Comparison of ENCODE assay signal across 8 cellular contexts in genomic region chrX:51803833-51804232, GRCh38.
DNase-seq lines count a peak whose midpoint lies in the region; ATAC-seq, FAIRE-seq and TF ChIP-seq lines count a peak whose summit lies in the region.

No MANE protein-coding gene starts in this region.

- intact Hi-C loops in kidney (cut with DNase I) = no loop called here

- H3K4me1 Mint-ChIP-seq in activated naive CD4-positive, alpha-beta T cell treated with anti-CD3 and anti-CD28 coated beads, Interleukin-2, amount 50 U/mL, for 24 hours = peaks cover 27% of the 10 kb centered on the region
- H3K4me1 Mint-ChIP-seq in activated naive CD8-positive, alpha-beta T cell treated with anti-CD3 and anti-CD28 coated beads, Interleukin-2, amount 50 U/mL, for 24 hours = peaks cover 23% of the 10 kb centered on the region

- WGBS in thymus = 89% methylated on average over 3 of the region's 3 CpGs

- H3K9me3 ChIP-seq in kidney (ENCODE audit: control insufficient read depth in 1 of 2, low read length in 2 of 2) (no peaks in the 10 kb centered on the region), thymus (ENCODE audit: control insufficient read depth) (no peaks in the 10 kb centered on the region)

- peak overlapping the region; percentile 95 for H3K4me3 Mint-ChIP-seq in activated naive CD4-positive, alpha-beta T cell treated with anti-CD3 and anti-CD28 coated beads, Interleukin-2, amount 50 U/mL, for 24 hours
- H3K4me3 Mint-ChIP-seq in activated naive CD8-positive, alpha-beta T cell treated with anti-CD3 and anti-CD28 coated beads, Interleukin-2, amount 50 U/mL, for 24 hours = peak overlapping the region; percentile 99

- H3K36me3 ChIP-seq in kidney (ENCODE audit: control insufficient read depth in 1 of 2, insufficient read depth in 2 of 2, low read length in 2 of 2) = no peaks in the 10 kb centered on the region
- no peaks in the 10 kb centered on the region for H3K36me3 ChIP-seq in thymus (ENCODE audit: control insufficient read depth, insufficient read depth)

- no peak overlapping the region for H3K27ac Mint-ChIP-seq in activated naive CD4-positive, alpha-beta T cell treated with anti-CD3 and anti-CD28 coated beads, Interleukin-2, amount 50 U/mL, for 24 hours
- H3K27ac Mint-ChIP-seq in activated naive CD8-positive, alpha-beta T cell treated with anti-CD3 and anti-CD28 coated beads, Interleukin-2, amount 50 U/mL, for 24 hours = no peak overlapping the region

- no peak for TF ChIP-seq CTCF in kidney (IDR thresholded peaks at IDR 0.05; ENCODE audit: borderline replicate concordance, extremely low read depth, insufficient read depth)

- H3K4me3 ChIP-seq in kidney (ENCODE audit: low read length in 2 of 2) (peak overlapping the region; percentile 85 to 92), thymus (ENCODE audit: low read length) (peak overlapping the region; percentile 66)

- peak; percentile 53 for FAIRE-seq in kidney (lab: Jason Lieb, UNC)

- H3K9me3 Mint-ChIP-seq in activated naive CD4-positive, alpha-beta T cell treated with anti-CD3 and anti-CD28 coated beads, Interleukin-2, amount 50 U/mL, for 24 hours = no peaks in the 10 kb centered on the region
- no peaks in the 10 kb centered on the region for H3K9me3 Mint-ChIP-seq in activated naive CD8-positive, alpha-beta T cell treated with anti-CD3 and anti-CD28 coated beads, Interleukin-2, amount 50 U/mL, for 24 hours

- H3K9ac ChIP-seq in kidney (ENCODE audit: low read length in 2 of 2) = no peak overlapping the region

- peaks cover 5% of the 10 kb centered on the region for H3K36me3 Mint-ChIP-seq in activated naive CD4-positive, alpha-beta T cell treated with anti-CD3 and anti-CD28 coated beads, Interleukin-2, amount 50 U/mL, for 24 hours
- peaks cover 7% of the 10 kb centered on the region for H3K36me3 Mint-ChIP-seq in activated naive CD8-positive, alpha-beta T cell treated with anti-CD3 and anti-CD28 coated beads, Interleukin-2, amount 50 U/mL, for 24 hours (ENCODE audit: low read depth)

- H3K4me1 ChIP-seq in kidney (ENCODE audit: control insufficient read depth in 1 of 2, insufficient read depth in 1 of 2, low read depth in 1 of 2, low read length in 2 of 2) = no peaks in the 10 kb centered on the region
- H3K4me1 ChIP-seq in thymus (ENCODE audit: control insufficient read depth, insufficient read depth, low read length) = no peaks in the 10 kb centered on the region

- H3K27ac ChIP-seq in kidney (ENCODE audit: low read depth in 2 of 2, low read length in 2 of 2) = no peak overlapping the region
- no peak overlapping the region for H3K27ac ChIP-seq in thymus (ENCODE audit: low read depth)

- no peaks in the 10 kb centered on the region for H3K27me3 Mint-ChIP-seq in activated naive CD4-positive, alpha-beta T cell treated with anti-CD3 and anti-CD28 coated beads, Interleukin-2, amount 50 U/mL, for 24 hours
- H3K27me3 Mint-ChIP-seq in activated naive CD8-positive, alpha-beta T cell treated with anti-CD3 and anti-CD28 coated beads, Interleukin-2, amount 50 U/mL, for 24 hours = no peaks in the 10 kb centered on the region

- H3K27me3 ChIP-seq in thymus (ENCODE audit: control insufficient read depth, insufficient read depth) = no peaks in the 10 kb centered on the region

- no peak for DNase-seq in activated naive CD4-positive, alpha-beta T cell treated with Interleukin-2 at 50 U/mL for 16 hours
- no peak for DNase-seq in activated naive CD8-positive, alpha-beta T cell treated with anti-CD3 and anti-CD28 coated beads, Interleukin-2, amount 50 U/mL, for 24 hours
- DNase-seq in kidney (no peak), inferior parietal cortex (ENCODE audit: extremely low spot score) (no peak), NCI-H1694 (lab: John Stamatoyannopoulos, UW) (no peak)
- no peak for DNase-seq in stimulated activated CD4-positive, alpha-beta T cell treated with anti-CD3 and anti-CD28 coated beads, Interleukin-1b, Interleukin-23, amount 100 ng/mL, for 48 hours

- ATAC-seq in activated naive CD8-positive, alpha-beta T cell treated with anti-CD3 and anti-CD28 coated beads, Interleukin-2, amount 50 U/mL, for 24 hours = no peak
